ENCODE assay signal across 9 cellular contexts in genomic region chr20:38751360-38751976, GRCh38. TPM values are rescaled to one million over a fixed set of nuclear protein-coding genes. Genes with fewer than 3 reads are reported as not detected.
DNase-seq lines count a peak whose midpoint lies in the region; ATAC-seq, FAIRE-seq and TF ChIP-seq lines count a peak whose summit lies in the region.
"Had no signal": no experiment of that assay in that cellular context is flagged by ENCODE, and none has a peak within 500 bp of the region (broad histone marks: within the 10 kb centered on the region; RNA-seq: fewer than 3 reads in every experiment).

No MANE protein-coding gene starts in this region.

- DNase-seq in COLO668 (lab: John Stamatoyannopoulos, UW; ENCODE audit: unreplicated experiment) (peak; percentile 16), GM12891 (ENCODE audit: insufficient read length, low spot score) (no peak), NCI-H748 treated with DMSO at 0.1 percent for 48 hours (lab: John Stamatoyannopoulos, UW) (peak; percentile 6), dermis microvascular lymphatic vessel endothelial cell (ENCODE audit: low read depth in 2 of 2) (peak; percentile 49 to 69), osteocyte (ENCODE audit: extremely low spot score, unreplicated experiment) (no peak)
- no peak for DNase-seq in activated CD8-positive, alpha-beta memory T cell treated with anti-CD3 and anti-CD28 coated beads, Interleukin-2, amount 10 ng/mL, durations not matched to agents 7 days and 5 days
- no peak for DNase-seq in stimulated activated effector memory CD8-positive, alpha-beta T cell treated with anti-CD3 and anti-CD28 coated beads, Interleukin-12 subunit alpha, Interleukin-12 subunit beta, amount 100 ng/mL, for 72 hours (ENCODE audit: low spot score in 2 of 2)

- TF ChIP-seq CTCF in osteocyte (IDR thresholded peaks at IDR 0.05) = peak; percentile 72

- no peak for ATAC-seq in HG03521 (IDR thresholded peaks at IDR 0.05; ENCODE audit: unreplicated experiment)
- no peak for ATAC-seq in activated CD8-positive, alpha-beta memory T cell treated with anti-CD3 and anti-CD28 coated beads, Interleukin-2, amount 10 ng/mL, durations not matched to agents 7 days and 5 days
- ATAC-seq in stimulated activated effector memory CD8-positive, alpha-beta T cell treated with anti-CD3 and anti-CD28 coated beads, Interleukin-12 subunit alpha, Interleukin-12 subunit beta, amount 100 ng/mL, for 72 hours = no peak

- FAIRE-seq in GM12891 (lab: Jason Lieb, UNC) = peak; percentile 68

- H3K4me1 Mint-ChIP-seq in osteocyte (ENCODE audit: unreplicated experiment) = peaks cover 14% of the 10 kb centered on the region
- peaks cover 24% of the 10 kb centered on the region for H3K4me1 Mint-ChIP-seq in activated CD8-positive, alpha-beta memory T cell treated with anti-CD3 and anti-CD28 coated beads, Interleukin-2, amount 10 ng/mL, durations not matched to agents 7 days and 5 days
- peaks cover 31% of the 10 kb centered on the region for H3K4me1 Mint-ChIP-seq in stimulated activated effector memory CD8-positive, alpha-beta T cell treated with anti-CD3 and anti-CD28 coated beads, Interleukin-12 subunit alpha, Interleukin-12 subunit beta, amount 100 ng/mL, for 72 hours

- H3K9me3 Mint-ChIP-seq in osteocyte (ENCODE audit: unreplicated experiment) = no peaks in the 10 kb centered on the region
- no peaks in the 10 kb centered on the region for H3K9me3 Mint-ChIP-seq in activated CD8-positive, alpha-beta memory T cell treated with anti-CD3 and anti-CD28 coated beads, Interleukin-2, amount 10 ng/mL, durations not matched to agents 7 days and 5 days (ENCODE audit: low read depth)
- H3K9me3 Mint-ChIP-seq in stimulated activated effector memory CD8-positive, alpha-beta T cell treated with anti-CD3 and anti-CD28 coated beads, Interleukin-12 subunit alpha, Interleukin-12 subunit beta, amount 100 ng/mL, for 72 hours = no peaks in the 10 kb centered on the region
- H3K9me3 Mint-ChIP-seq: T-helper 1 cell treated with Interleukin-12 subunit alpha and Interleukin-12 subunit beta and Interleukin-4 antibody, amounts not matched to agents 30 μg/mL and 1 μg/mL, for 36 hours had no signal

- H3K36me3 Mint-ChIP-seq in osteocyte (ENCODE audit: unreplicated experiment) = peaks cover 26% of the 10 kb centered on the region
- peaks cover 6% of the 10 kb centered on the region for H3K36me3 Mint-ChIP-seq in activated CD8-positive, alpha-beta memory T cell treated with anti-CD3 and anti-CD28 coated beads, Interleukin-2, amount 10 ng/mL, durations not matched to agents 7 days and 5 days
- H3K36me3 Mint-ChIP-seq in stimulated activated effector memory CD8-positive, alpha-beta T cell treated with anti-CD3 and anti-CD28 coated beads, Interleukin-12 subunit alpha, Interleukin-12 subunit beta, amount 100 ng/mL, for 72 hours = peaks cover 69% of the 10 kb centered on the region

- H3K27ac Mint-ChIP-seq in osteocyte (ENCODE audit: unreplicated experiment) = no peak overlapping the region
- no peak overlapping the region for H3K27ac Mint-ChIP-seq in activated CD8-positive, alpha-beta memory T cell treated with anti-CD3 and anti-CD28 coated beads, Interleukin-2, amount 10 ng/mL, durations not matched to agents 7 days and 5 days
- no peak overlapping the region for H3K27ac Mint-ChIP-seq in stimulated activated effector memory CD8-positive, alpha-beta T cell treated with anti-CD3 and anti-CD28 coated beads, Interleukin-12 subunit alpha, Interleukin-12 subunit beta, amount 100 ng/mL, for 72 hours
- H3K27ac Mint-ChIP-seq: T-helper 1 cell treated with Interleukin-12 subunit alpha and Interleukin-12 subunit beta and Interleukin-4 antibody, amounts not matched to agents 30 μg/mL and 1 μg/mL, for 36 hours had no signal

- CTCF ChIA-PET in activated CD8-positive, alpha-beta memory T cell treated with anti-CD3 and anti-CD28 coated beads, Interleukin-2, amount 10 ng/mL, durations not matched to agents 7 days and 5 days (lab: Charles Lee) = interaction anchor here (1.0 to 5.3 kb wide), 17 partner anchors 8 to 280 kb away, joined by 3 to 54 read pairs (median 5); no protein-coding TSS in a partner anchor

- TF ChIP-seq POLR2A in GM12891 (IDR thresholded peaks at IDR 0.05; ENCODE audit: low read depth, low read length) = no peak

- H3K4me3 Mint-ChIP-seq in osteocyte (ENCODE audit: unreplicated experiment) = no peak overlapping the region
- no peak overlapping the region for H3K4me3 Mint-ChIP-seq in activated CD8-positive, alpha-beta memory T cell treated with anti-CD3 and anti-CD28 coated beads, Interleukin-2, amount 10 ng/mL, durations not matched to agents 7 days and 5 days
- H3K4me3 Mint-ChIP-seq in stimulated activated effector memory CD8-positive, alpha-beta T cell treated with anti-CD3 and anti-CD28 coated beads, Interleukin-12 subunit alpha, Interleukin-12 subunit beta, amount 100 ng/mL, for 72 hours = no peak overlapping the region
- H3K4me3 Mint-ChIP-seq: T-helper 1 cell treated with Interleukin-12 subunit alpha and Interleukin-12 subunit beta and Interleukin-4 antibody, amounts not matched to agents 30 μg/mL and 1 μg/mL, for 36 hours had no signal

- no peaks in the 10 kb centered on the region for H3K27me3 Mint-ChIP-seq in osteocyte (ENCODE audit: unreplicated experiment)
- no peaks in the 10 kb centered on the region for H3K27me3 Mint-ChIP-seq in activated CD8-positive, alpha-beta memory T cell treated with anti-CD3 and anti-CD28 coated beads, Interleukin-2, amount 10 ng/mL, durations not matched to agents 7 days and 5 days

TF ChIP-seq in GM12891, 5 proteins besides CTCF, POLR2A, EP300 and RAD21:
- TF ChIP-seq PAX5 (IDR thresholded peaks at IDR 0.05; ENCODE audit: insufficient read depth, low read length, severe bottlenecking) = no peak
- TF ChIP-seq TAF1 (IDR thresholded peaks at IDR 0.05; ENCODE audit: low read depth, low read length) = no peak
- no peak for TF ChIP-seq POLR2AphosphoS5 (IDR thresholded peaks at IDR 0.05; ENCODE audit: low read depth, low read length)
- TF ChIP-seq SPI1 (IDR thresholded peaks at IDR 0.05; ENCODE audit: low read depth, low read length) = no peak
- TF ChIP-seq POU2F2 (IDR thresholded peaks at IDR 0.05; ENCODE audit: low read depth, low read length) = no peak

RNA-seq across cellular contexts. Expression of gene ACTR5, which starts 3.2 kb away (rescaled TPM):
- 3.0 TPM for polyA plus RNA-seq in GM12891 (2012; ENCODE audit: low read depth, missing spikeins)
- total RNA-seq in dermis microvascular lymphatic vessel endothelial cell = 6.9 and 7.3 TPM in 2 replicates
- 4.7 and 5.8 TPM in 2 replicates for total RNA-seq in osteocyte
- total RNA-seq in activated CD8-positive, alpha-beta memory T cell treated with anti-CD3 and anti-CD28 coated beads, Interleukin-2, amount 10 ng/mL, durations not matched to agents 7 days and 5 days = 10 to 100 TPM in 1 of 2 experiments, 1 to 10 TPM in 1; 9.5 to 10.6 TPM

RNA-seq across cellular contexts. Expression of gene SLC32A1, which starts 27.2 kb away (rescaled TPM):
- polyA plus RNA-seq in GM12891 (2012; ENCODE audit: low read depth, missing spikeins) = 0.74 TPM
- total RNA-seq in dermis microvascular lymphatic vessel endothelial cell (not detected in 2 replicates), osteocyte (not detected in 2 replicates)
- total RNA-seq in activated CD8-positive, alpha-beta memory T cell treated with anti-CD3 and anti-CD28 coated beads, Interleukin-2, amount 10 ng/mL, durations not matched to agents 7 days and 5 days = not detected

RNA-seq across cellular contexts. Expression of gene PPP1R16B, which starts 54.0 kb away (rescaled TPM):
- polyA plus RNA-seq in GM12891 (2012; ENCODE audit: low read depth, missing spikeins) = 60.8 TPM
- 135 and 166 TPM in 2 replicates for total RNA-seq in dermis microvascular lymphatic vessel endothelial cell
- not detected in 2 replicates for total RNA-seq in osteocyte
- total RNA-seq in activated CD8-positive, alpha-beta memory T cell treated with anti-CD3 and anti-CD28 coated beads, Interleukin-2, amount 10 ng/mL, durations not matched to agents 7 days and 5 days = 100 to 1,000 TPM in 1 of 2 experiments, 10 to 100 TPM in 1; 86.5 to 128 TPM

Comparison
In these comparisons a context has a peak if more than half of its experiments do, and no peak if none do; other contexts are left out.
1. DNase-seq: peak in COLO668 (single experiment), NCI-H748 treated with DMSO at 0.1 percent for 48 hours (single experiment) and dermis microvascular lymphatic vessel endothelial cell (2 of 2); none in GM12891 (single experiment), osteocyte (single experiment), activated CD8-positive, alpha-beta memory T cell treated with anti-CD3 and anti-CD28 coated beads, Interleukin-2, amount 10 ng/mL, durations not matched to agents 7 days and 5 days (single experiment) and stimulated activated effector memory CD8-positive, alpha-beta T cell treated with anti-CD3 and anti-CD28 coated beads, Interleukin-12 subunit alpha, Interleukin-12 subunit beta, amount 100 ng/mL, for 72 hours (0 of 2).
2. RNA of gene PPP1R16B, which starts 54.0 kb away (total RNA-seq): 135 to 166 TPM in dermis microvascular lymphatic vessel endothelial cell and 86.5 to 128 TPM in activated CD8-positive, alpha-beta memory T cell treated with anti-CD3 and anti-CD28 coated beads, Interleukin-2, amount 10 ng/mL, durations not matched to agents 7 days and 5 days; not detected in osteocyte; every median in the first group is over 10 times any median in the second.